15 cellular contexts compared by ENCODE assay signal in genomic region chr4:151766691-151767090, GRCh38. TPM values are rescaled to one million over a fixed set of nuclear protein-coding genes. Genes with fewer than 3 reads are reported as not detected.
DNase-seq lines count a peak whose midpoint lies in the region; ATAC-seq, FAIRE-seq and TF ChIP-seq lines count a peak whose summit lies in the region.
"Had no signal": no experiment of that assay in that cellular context is flagged by ENCODE, and none has a peak within 500 bp of the region (broad histone marks: within the 10 kb centered on the region; RNA-seq: fewer than 3 reads in every experiment).

No MANE protein-coding gene starts in this region.

- no peak overlapping the region for H3K27ac Mint-ChIP-seq in activated naive CD4-positive, alpha-beta T cell treated with anti-CD3 and anti-CD28 coated beads, Interleukin-2, amount 10 ng/mL, durations not matched to agents 7 days and 5 days
- H3K27ac Mint-ChIP-seq in activated naive CD4-positive, alpha-beta T cell treated with anti-CD3 and anti-CD28 coated beads for 36 hours = no peak overlapping the region
- H3K27ac Mint-ChIP-seq: activated naive CD8-positive, alpha-beta T cell had no signal

- no peak for FAIRE-seq in bronchial epithelial cell (lab: Jason Lieb, UNC)
- FAIRE-seq: D721Med, endothelial cell of umbilical vein, islet of Langerhans had no signal

- no peak for ATAC-seq in GM18870 (IDR thresholded peaks at IDR 0.05; ENCODE audit: unreplicated experiment)

- CTCF ChIA-PET in activated naive CD4-positive, alpha-beta T cell treated with anti-CD3 and anti-CD28 coated beads, Interleukin-2, amount 10 ng/mL, durations not matched to agents 7 days and 5 days (lab: Charles Lee) = interaction anchor here (0.8 to 0.9 kb wide), 3 partner anchors 24 to 633 kb away, joined by 3 to 4 read pairs (median 3); no protein-coding TSS in a partner anchor
- CTCF ChIA-PET in activated naive CD4-positive, alpha-beta T cell treated with anti-CD3 and anti-CD28 coated beads for 36 hours (lab: Charles Lee) = no interaction called here

- peak; percentile 27 for DNase-seq in activated naive CD4-positive, alpha-beta T cell treated with anti-CD3 and anti-CD28 coated beads, Interleukin-2, amount 10 ng/mL, durations not matched to agents 7 days and 5 days
- no peak for DNase-seq in activated naive CD4-positive, alpha-beta T cell treated with anti-CD3 and anti-CD28 coated beads for 36 hours
- DNase-seq in bronchial epithelial cell (ENCODE audit: low read depth) (peak; percentile 43), retinal pigment epithelial cell (ENCODE audit: low read depth) (no peak), HPDE6-E6E7 (ENCODE audit: extremely low spot score) (no peak), KBM-7 (no peak)
- DNase-seq: NCI-H2171 had no signal

- no peaks in the 10 kb centered on the region for H3K9me3 Mint-ChIP-seq in activated naive CD4-positive, alpha-beta T cell treated with anti-CD3 and anti-CD28 coated beads, Interleukin-2, amount 10 ng/mL, durations not matched to agents 7 days and 5 days
- no peaks in the 10 kb centered on the region for H3K9me3 Mint-ChIP-seq in activated naive CD4-positive, alpha-beta T cell treated with anti-CD3 and anti-CD28 coated beads for 36 hours
- H3K9me3 Mint-ChIP-seq: central memory CD8-positive, alpha-beta T cell had no signal

- intact Hi-C loops in activated naive CD4-positive, alpha-beta T cell treated with anti-CD3 and anti-CD28 coated beads for 36 hours (cut with micrococcal nuclease) = no loop called here

- no peaks in the 10 kb centered on the region for H3K36me3 Mint-ChIP-seq in activated naive CD4-positive, alpha-beta T cell treated with anti-CD3 and anti-CD28 coated beads, Interleukin-2, amount 10 ng/mL, durations not matched to agents 7 days and 5 days
- no peaks in the 10 kb centered on the region for H3K36me3 Mint-ChIP-seq in activated naive CD4-positive, alpha-beta T cell treated with anti-CD3 and anti-CD28 coated beads for 36 hours (ENCODE audit: low read depth)
- H3K36me3 Mint-ChIP-seq: activated naive CD8-positive, alpha-beta T cell had no signal

- H3K27me3 ChIP-seq in bronchial epithelial cell (ENCODE audit: control insufficient read depth, insufficient read depth, low read length) = no peaks in the 10 kb centered on the region

- TF ChIP-seq RAD21 in Ishikawa (IDR thresholded peaks at IDR 0.05; ENCODE audit: low read depth) = peak; percentile 44

- no peak for TF ChIP-seq EP300 in Ishikawa (IDR thresholded peaks at IDR 0.05; ENCODE audit: borderline replicate concordance)

- H3K4me3 ChIP-seq in bronchial epithelial cell (ENCODE audit: low read depth, low read length) (no peak overlapping the region), retinal pigment epithelial cell (ENCODE audit: low read length) (no peak overlapping the region)
- H3K4me3 ChIP-seq: SK-N-MC had no signal

- TF ChIP-seq CTCF in bronchial epithelial cell (IDR thresholded peaks at IDR 0.05; ENCODE audit: insufficient read depth, low read length, severe bottlenecking) (peak; percentile 42), retinal pigment epithelial cell (conservative IDR thresholded peaks at IDR 0.05; ENCODE audit: low read depth, low read length) (peak; percentile 16)

- in situ Hi-C loops in KBM-7 (cut with MboI; ENCODE audit: low pct_unique_long_range_greater_than_20kb, low sequenced_read_pairs) = no loop called here

- no peak overlapping the region for H3K4me3 Mint-ChIP-seq in activated naive CD4-positive, alpha-beta T cell treated with anti-CD3 and anti-CD28 coated beads, Interleukin-2, amount 10 ng/mL, durations not matched to agents 7 days and 5 days
- H3K4me3 Mint-ChIP-seq in activated naive CD4-positive, alpha-beta T cell treated with anti-CD3 and anti-CD28 coated beads for 36 hours = no peak overlapping the region
- H3K4me3 Mint-ChIP-seq: activated naive CD8-positive, alpha-beta T cell; central memory CD8-positive, alpha-beta T cell had no signal

- peaks cover 13% of the 10 kb centered on the region for H3K27me3 Mint-ChIP-seq in activated naive CD4-positive, alpha-beta T cell treated with anti-CD3 and anti-CD28 coated beads, Interleukin-2, amount 10 ng/mL, durations not matched to agents 7 days and 5 days
- H3K27me3 Mint-ChIP-seq in activated naive CD4-positive, alpha-beta T cell treated with anti-CD3 and anti-CD28 coated beads for 36 hours (ENCODE audit: low read depth) = no peaks in the 10 kb centered on the region

- H3K4me1 Mint-ChIP-seq in activated naive CD4-positive, alpha-beta T cell treated with anti-CD3 and anti-CD28 coated beads, Interleukin-2, amount 10 ng/mL, durations not matched to agents 7 days and 5 days = peaks cover 5% of the 10 kb centered on the region
- no peaks in the 10 kb centered on the region for H3K4me1 Mint-ChIP-seq in activated naive CD4-positive, alpha-beta T cell treated with anti-CD3 and anti-CD28 coated beads for 36 hours (ENCODE audit: low read depth)

- H3K36me3 ChIP-seq in bronchial epithelial cell (ENCODE audit: control insufficient read depth, insufficient read depth, low read length) = no peaks in the 10 kb centered on the region

TF ChIP-seq in Ishikawa, 13 proteins besides CTCF, POLR2A, EP300 and RAD21:
- TF ChIP-seq TAF1 (IDR thresholded peaks at IDR 0.05; ENCODE audit: low read depth) = no peak
- TF ChIP-seq CREB1 (IDR thresholded peaks at IDR 0.05; ENCODE audit: low read depth) = no peak
- TF ChIP-seq ZBTB7A (IDR thresholded peaks at IDR 0.05; ENCODE audit: low read depth) = no peak
- TF ChIP-seq CEBPB (IDR thresholded peaks at IDR 0.05) = no peak
- TF ChIP-seq YY1 (IDR thresholded peaks at IDR 0.05; ENCODE audit: low read depth) = no peak
- no peak for TF ChIP-seq USF1 (IDR thresholded peaks at IDR 0.05)
- no peak for TF ChIP-seq TEAD4 (IDR thresholded peaks at IDR 0.05)

RNA-seq across cellular contexts. Expression of gene GATB, which starts 5.9 kb away (rescaled TPM):
- 10 to 100 TPM; 15.2 to 22.1 TPM for total RNA-seq in activated naive CD4-positive, alpha-beta T cell treated with anti-CD3 and anti-CD28 coated beads for 36 hours
- 11.1 and 14.0 TPM in 2 replicates for total RNA-seq in bronchial epithelial cell

Comparison
In these comparisons a context has a peak if more than half of its experiments do, and no peak if none do; other contexts are left out.
1. DNase-seq: peak in activated naive CD4-positive, alpha-beta T cell treated with anti-CD3 and anti-CD28 coated beads, Interleukin-2, amount 10 ng/mL, durations not matched to agents 7 days and 5 days (single experiment) and bronchial epithelial cell (single experiment); none in activated naive CD4-positive, alpha-beta T cell treated with anti-CD3 and anti-CD28 coated beads for 36 hours (single experiment), retinal pigment epithelial cell (single experiment), HPDE6-E6E7 (single experiment) and KBM-7 (single experiment).